ENCODE assay signal across 9 cellular contexts in genomic region chr4:27861381-27861787, GRCh38.
A peak's percentile ranks its signal among the peaks of the same experiment; 100 is the strongest.
DNase-seq lines count a peak whose midpoint lies in the region; ATAC-seq and TF ChIP-seq lines count a peak whose summit lies in the region.
"Had no signal": no experiment of that assay in that cellular context is flagged by ENCODE, and none has a peak within 500 bp of the region (broad histone marks: within the 10 kb centered on the region; RNA-seq: fewer than 3 reads in every experiment).

No MANE protein-coding gene starts in this region.

- no peak overlapping the region for H3K18ac ChIP-seq in mesenchymal stem cell (ENCODE audit: low read depth in 1 of 2, low read length in 2 of 2)

- H2BK120ac ChIP-seq in mesenchymal stem cell (ENCODE audit: low read depth, low read length) = no peak overlapping the region

- H3K79me2 ChIP-seq in DOHH2 (ENCODE audit: control insufficient read depth, low read length) (no peaks in the 10 kb centered on the region), MM.1S (ENCODE audit: low read length) (no peaks in the 10 kb centered on the region)

- TF ChIP-seq CTCF in DOHH2 (IDR thresholded peaks at IDR 0.05; ENCODE audit: low read depth, low read length, poor library complexity, severe bottlenecking) (peak; percentile 23), MM.1S (IDR thresholded peaks at IDR 0.05; ENCODE audit: low read length) (peak; percentile 86), breast epithelium (IDR thresholded peaks at IDR 0.05) (peak in 2 of 3 donors; percentile 32 to 36)

- no peaks in the 10 kb centered on the region for H3K4me1 ChIP-seq in DOHH2 (ENCODE audit: control insufficient read depth, low read length)
- no peaks in the 10 kb centered on the region for H3K4me1 ChIP-seq in MM.1S (ENCODE audit: low read length)
- no peaks in the 10 kb centered on the region for H3K4me1 ChIP-seq in breast epithelium
- no peaks in the 10 kb centered on the region for H3K4me1 ChIP-seq in mesenchymal stem cell (ENCODE audit: control insufficient read depth, insufficient read depth, low read depth, low read length)

- no peak overlapping the region for H2AK5ac ChIP-seq in mesenchymal stem cell (ENCODE audit: low read length, severe bottlenecking)

- no peaks in the 10 kb centered on the region for H3K27me3 Mint-ChIP-seq in effector memory CD8-positive, alpha-beta T cell

- no peak overlapping the region for H3K27ac Mint-ChIP-seq in effector memory CD8-positive, alpha-beta T cell
- H3K27ac Mint-ChIP-seq: activated T-cell treated with anti-CD3 and anti-CD28 coated beads, Interleukin-2, amount 50 U/mL, for 72 hours had no signal

- H3K4me1 Mint-ChIP-seq in effector memory CD8-positive, alpha-beta T cell (ENCODE audit: low read depth in 2 of 2) = no peaks in the 10 kb centered on the region

- no peaks in the 10 kb centered on the region for H3K9me2 ChIP-seq in DOHH2 (replicated peaks; ENCODE audit: control insufficient read depth, low read length)
- no peaks in the 10 kb centered on the region for H3K9me2 ChIP-seq in MM.1S (replicated peaks; ENCODE audit: insufficient read depth, low read length)

- no peak overlapping the region for H2BK12ac ChIP-seq in mesenchymal stem cell (ENCODE audit: low read length in 2 of 2)

- no peaks in the 10 kb centered on the region for H4K20me1 ChIP-seq in DOHH2 (ENCODE audit: control insufficient read depth, insufficient read depth, low read depth, low read length)
- H4K20me1 ChIP-seq in MM.1S (ENCODE audit: insufficient read depth, low read length) = no peaks in the 10 kb centered on the region

- no peak overlapping the region for H2BK15ac ChIP-seq in mesenchymal stem cell (ENCODE audit: low read depth, poor library complexity, severe bottlenecking)

- H3K4me2 ChIP-seq in DOHH2 (ENCODE audit: low read length) = no peak overlapping the region
- H3K4me2 ChIP-seq in MM.1S (ENCODE audit: low read depth, low read length) = peak overlapping the region; percentile 49
- H3K4me2 ChIP-seq in mesenchymal stem cell (ENCODE audit: low read length, poor library complexity, severe bottlenecking) = no peak overlapping the region

- H4K91ac ChIP-seq in mesenchymal stem cell (ENCODE audit: low read length) = no peak overlapping the region

- no peak overlapping the region for H3K4me3 ChIP-seq in DOHH2 (ENCODE audit: low read length)
- peak overlapping the region; percentile 35 for H3K4me3 ChIP-seq in MM.1S (ENCODE audit: low read length)
- no peak overlapping the region for H3K4me3 ChIP-seq in breast epithelium
- no peak overlapping the region for H3K4me3 ChIP-seq in mesenchymal stem cell (ENCODE audit: insufficient read depth in 1 of 2, low read depth in 1 of 2, low read length in 2 of 2)

- H2AFZ ChIP-seq in MM.1S (ENCODE audit: low read length) (peak overlapping the region; percentile 34), mesenchymal stem cell (ENCODE audit: low read depth, low read length) (no peak overlapping the region)

- intact Hi-C loops in breast epithelium (cut with DNase I; ENCODE audit: low total_unique reads) = no loop called here

- H3K9ac ChIP-seq in MM.1S (ENCODE audit: low read length) = peak overlapping the region; percentile 3; the same call in 1 of the 2 replicates
- no peak overlapping the region for H3K9ac ChIP-seq in mesenchymal stem cell (ENCODE audit: low read length)

- H3K4ac ChIP-seq in mesenchymal stem cell (ENCODE audit: low read depth in 1 of 2, low read length in 2 of 2) = no peak overlapping the region

- no peaks in the 10 kb centered on the region for H3K27me3 ChIP-seq in DOHH2 (ENCODE audit: control insufficient read depth, low read length)
- no peaks in the 10 kb centered on the region for H3K27me3 ChIP-seq in MM.1S (replicated peaks; ENCODE audit: insufficient read depth, low read length)
- no peaks in the 10 kb centered on the region for H3K27me3 ChIP-seq in breast epithelium
- no peaks in the 10 kb centered on the region for H3K27me3 ChIP-seq in mesenchymal stem cell (ENCODE audit: control insufficient read depth in 1 of 2, insufficient read depth in 1 of 2, low read length in 2 of 2)

- TF ChIP-seq POLR2A in breast epithelium (IDR thresholded peaks at IDR 0.05) = no peak

- H3K36me3 Mint-ChIP-seq in effector memory CD8-positive, alpha-beta T cell (ENCODE audit: insufficient read depth) = no peaks in the 10 kb centered on the region

- H2BK5ac ChIP-seq in mesenchymal stem cell (ENCODE audit: low read depth, low read length, poor library complexity, severe bottlenecking) = no peak overlapping the region

- H3K9me3 Mint-ChIP-seq in effector memory CD8-positive, alpha-beta T cell = peaks cover 0 to 3% of the 10 kb centered on the region in 2 donors

- no peak for ATAC-seq in effector memory CD8-positive, alpha-beta T cell (replicated peaks)
- no peak for ATAC-seq in HG03354 (IDR thresholded peaks at IDR 0.05; ENCODE audit: poor library complexity, severe bottlenecking, unreplicated experiment)
- ATAC-seq: activated T-cell treated with anti-CD3 and anti-CD28 coated beads, Interleukin-2, amount 50 U/mL, for 72 hours had no signal

- H4K8ac ChIP-seq in mesenchymal stem cell (ENCODE audit: low read length) = no peak overlapping the region

- no peak overlapping the region for H3K4me3 Mint-ChIP-seq in effector memory CD8-positive, alpha-beta T cell
- H3K4me3 Mint-ChIP-seq: activated T-cell treated with anti-CD3 and anti-CD28 coated beads, Interleukin-2, amount 50 U/mL, for 72 hours had no signal

- H3K9me3 ChIP-seq in DOHH2 (ENCODE audit: control insufficient read depth, insufficient read depth, low read length) (no peaks in the 10 kb centered on the region), MM.1S (replicated peaks; ENCODE audit: insufficient read depth, low read length) (no peaks in the 10 kb centered on the region), breast epithelium (no peaks in the 10 kb centered on the region), mesenchymal stem cell (ENCODE audit: control insufficient read depth, low read length) (peaks cover 3% of the 10 kb centered on the region)

- peak; percentile 69 for DNase-seq in MM.1S
- DNase-seq in breast epithelium (ENCODE audit: low spot score in 2 of 2) = no peak
- DNase-seq in mesenchymal stem cell = peak; percentile 38
- no peak for DNase-seq in effector memory CD8-positive, alpha-beta T cell
- no peak for DNase-seq in effector CD4-positive, alpha-beta T cell
- no peak for DNase-seq in cerebellar nuclear complex (lab: John Stamatoyannopoulos, UW)
- DNase-seq: activated T-cell treated with anti-CD3 and anti-CD28 coated beads, Interleukin-2, amount 50 U/mL, for 72 hours had no signal

- 100% methylated on average over 1 of the region's 1 CpG for WGBS in mesenchymal stem cell

- no peak overlapping the region for H3K23ac ChIP-seq in mesenchymal stem cell (ENCODE audit: low read length in 2 of 2)

- H3K27ac ChIP-seq in DOHH2 (ENCODE audit: low read depth, low read length) (no peak overlapping the region), MM.1S (ENCODE audit: low read length) (peak overlapping the region; percentile 16; the same call in 1 of the 2 replicates), breast epithelium (no peak overlapping the region), mesenchymal stem cell (ENCODE audit: low read length, poor library complexity, severe bottlenecking) (no peak overlapping the region)

- H3K79me1 ChIP-seq in mesenchymal stem cell (replicated peaks; ENCODE audit: low read length, poor library complexity, severe bottlenecking) = no peaks in the 10 kb centered on the region

- H3K14ac ChIP-seq in mesenchymal stem cell (ENCODE audit: low read length in 2 of 2) = no peak overlapping the region

- H3K36me3 ChIP-seq in DOHH2 (ENCODE audit: control insufficient read depth, low read length) (no peaks in the 10 kb centered on the region), MM.1S (replicated peaks; ENCODE audit: insufficient read depth, low read length) (no peaks in the 10 kb centered on the region), breast epithelium (no peaks in the 10 kb centered on the region), mesenchymal stem cell (ENCODE audit: control insufficient read depth in 1 of 2, insufficient read depth in 2 of 2, low read depth in 1 of 2, low read length in 2 of 2) (no peaks in the 10 kb centered on the region)

- H3F3A ChIP-seq in DOHH2 (ENCODE audit: control insufficient read depth, insufficient read depth) (no peaks in the 10 kb centered on the region), MM.1S (ENCODE audit: insufficient read depth, low read length) (0 out of 2 replicates have a peak, but pooled peaks cover 3% of the 10 kb centered on the region)

Comparison
In these comparisons a context has a peak if more than half of its experiments do, and no peak if none do; other contexts are left out.
1. CTCF ChIP-seq: peak in every context shown above with its lines; median percentile 86 in MM.1S; 34 in breast epithelium; 23 in DOHH2.
2. DNase-seq: peak in MM.1S (single experiment) and mesenchymal stem cell (single experiment); none in breast epithelium (0 of 2), effector memory CD8-positive, alpha-beta T cell (0 of 3), effector CD4-positive, alpha-beta T cell (single experiment) and cerebellar nuclear complex (0 of 2).